19 cellular contexts compared by ENCODE assay signal in the genomic region with DNA sequence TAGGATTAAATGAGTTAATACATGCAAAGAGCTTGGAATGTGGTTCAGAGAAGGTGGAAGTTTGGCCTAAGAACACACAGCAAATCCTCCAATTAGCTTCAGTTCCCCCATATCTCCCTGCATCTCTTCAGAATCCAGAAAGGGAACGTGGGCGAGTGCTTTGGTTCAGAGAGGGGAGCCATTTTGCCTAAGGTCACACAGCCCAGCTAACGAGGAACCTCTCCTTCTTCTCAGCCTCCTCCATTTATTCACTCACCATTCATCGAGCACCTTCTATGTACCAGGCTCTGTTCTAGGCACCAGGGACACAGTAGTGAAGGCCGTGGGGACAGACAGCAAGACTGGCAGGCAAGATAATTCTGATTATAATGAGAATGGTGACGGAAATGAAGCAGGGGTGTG. TPM values are rescaled to one million over a fixed set of nuclear protein-coding genes. Genes with fewer than 3 reads are reported as not detected.
DNase-seq lines count a peak whose midpoint lies in the region; ATAC-seq, FAIRE-seq and TF ChIP-seq lines count a peak whose summit lies in the region.
"Had no signal": no experiment of that assay in that cellular context is flagged by ENCODE, and none has a peak within 500 bp of the region (broad histone marks: within the 10 kb centered on the region; RNA-seq: fewer than 3 reads in every experiment).

No MANE protein-coding gene starts in this region.

- H4K20me1 ChIP-seq in PC-9 (ENCODE audit: insufficient read depth) (peaks cover 4% of the 10 kb centered on the region), HepG2 (ENCODE audit: insufficient read depth, low read length) (peaks cover 15% of the 10 kb centered on the region)

- H3K27ac Mint-ChIP-seq in CD4-positive, alpha-beta T cell, result peak overlapping the region; percentile 26
- H3K27ac Mint-ChIP-seq: activated naive CD8-positive, alpha-beta T cell treated with anti-CD3 and anti-CD28 coated beads for 36 hours; activated T-cell treated with anti-CD3 and anti-CD28 coated beads, Interleukin-2, amount 50 U/mL, for 72 hours; WTC11 had no signal

- POLR2A ChIA-PET in CD4-positive, alpha-beta T cell (lab: Charles Lee), result interaction anchor here (0.8 kb wide), 1 partner anchor 12 kb away, joined by 3 read pairs; no protein-coding TSS in a partner anchor
- POLR2A ChIA-PET in PC-9 (lab: Charles Lee; ENCODE audit: unreplicated experiment) (interaction anchor here (0.6 to 0.7 kb wide), 3 partner anchors 22 to 549 kb away, joined by 4 to 5 read pairs (median 4); no protein-coding TSS in a partner anchor), HepG2 (lab: Yijun Ruan, JAX) (interaction anchor here (0.8 to 6.3 kb wide), 32 partner anchors 16 to 388 kb away, joined by 3 to 98 read pairs (median 10); a partner anchor contains a TSS)

- H3K79me2 ChIP-seq in PC-9 (ENCODE audit: low read depth), result peaks cover 21% of the 10 kb centered on the region
- peaks cover 18% of the 10 kb centered on the region for H3K79me2 ChIP-seq in HepG2 (ENCODE audit: insufficient read depth, low read length)

- peaks cover 17% of the 10 kb centered on the region for H3K27me3 Mint-ChIP-seq in CD4-positive, alpha-beta T cell

- H3K9ac ChIP-seq in HepG2 (ENCODE audit: insufficient read depth, low read depth, low read length), result peak overlapping the region; percentile 97

- TF ChIP-seq EP300 in HepG2 (IDR thresholded peaks at IDR 0.05; ENCODE audit: low read depth in 2 of 2, low read length in 2 of 2), result no peak
- no peak for TF ChIP-seq EP300 in HepG2 (CRISPR knock-in tag; IDR thresholded peaks at IDR 0.05; ENCODE audit: borderline replicate concordance)

- 84% methylated on average over 6 of the region's 6 CpGs for WGBS in HepG2 (ENCODE audit: low lambda C conversion rate)
- 90 to 93% (median 91%) methylated on average over 6 of the region's 6 CpGs for WGBS in psoas muscle, 3 donors

- no peak for TF ChIP-seq POLR2A in HepG2 (IDR thresholded peaks at IDR 0.05; ENCODE audit: insufficient read depth in 1 of 2, low read depth in 2 of 2, low read length in 2 of 2)

- H3K4me1 ChIP-seq in PC-9 (replicated peaks; ENCODE audit: insufficient read depth) (peaks cover 34% of the 10 kb centered on the region), HepG2 (ENCODE audit: insufficient read depth, low read length) (peaks cover 50% of the 10 kb centered on the region), psoas muscle (no peaks in the 10 kb centered on the region)

- peak overlapping the region; percentile 70 for H3K4me3 Mint-ChIP-seq in CD4-positive, alpha-beta T cell
- H3K4me3 Mint-ChIP-seq: activated naive CD8-positive, alpha-beta T cell treated with anti-CD3 and anti-CD28 coated beads for 36 hours; activated T-cell treated with anti-CD3 and anti-CD28 coated beads, Interleukin-2, amount 50 U/mL, for 72 hours had no signal

- H3K9me3 Mint-ChIP-seq in CD4-positive, alpha-beta T cell, result no peaks in the 10 kb centered on the region
- H3K9me3 Mint-ChIP-seq: activated naive CD8-positive, alpha-beta T cell treated with anti-CD3 and anti-CD28 coated beads for 36 hours; activated T-cell treated with anti-CD3 and anti-CD28 coated beads, Interleukin-2, amount 50 U/mL, for 72 hours; T-cell had no signal

- BruUV-seq in PC-9 (replicated peaks; lab: Mats Ljungman, UMichigan), result no TSS peak
- BruUV-seq in HepG2 (replicated peaks; lab: Mats Ljungman, UMichigan), result no TSS peak

- TF ChIP-seq RAD21 in HepG2 (CRISPR knock-in tag; IDR thresholded peaks at IDR 0.05), result no peak

- H3K4me1 Mint-ChIP-seq in CD4-positive, alpha-beta T cell (ENCODE audit: low read depth), result peaks cover 13% of the 10 kb centered on the region

- in situ Hi-C loops in HepG2 (cut with HindIII; ENCODE audit: extremely low pct_ligation_motif_present, low pct_unique_long_range_greater_than_20kb), result loop anchor here (5.0 kb wide), 4 partner anchors 154 to 389 kb away; no protein-coding TSS in a partner anchor

- H3K4me3 ChIP-seq in PC-9 (no peak overlapping the region), HepG2 (replicated peaks in 1 of 3; ENCODE audit: insufficient read depth in 1 of 3, low read depth in 2 of 3, low read length in 3 of 3) (peak overlapping the region in 1 of 3 experiments; percentile 99; a peak in 3 of 6 replicates), psoas muscle (no peak overlapping the region)

- H3K36me3 ChIP-seq in PC-9 (ENCODE audit: low read depth) (peaks cover 11% of the 10 kb centered on the region), HepG2 (replicated peaks in 1 of 2; ENCODE audit: control insufficient read depth in 1 of 2, insufficient read depth in 2 of 2, low read length in 2 of 2) (peaks cover 0 to 8% of the 10 kb centered on the region in 2 experiments; a peak in 2 of 5 replicates), psoas muscle (ENCODE audit: insufficient read depth in 1 of 2, low read depth in 1 of 2) (peaks cover 0 to 10% of the 10 kb centered on the region in 2 donors)

- H3K27me3 ChIP-seq in CD4-positive, alpha-beta T cell (ENCODE audit: control insufficient read depth, insufficient read depth, low read length), result no peaks in the 10 kb centered on the region
- H3K27me3 ChIP-seq in PC-9 (ENCODE audit: insufficient read depth, low read depth), result no peaks in the 10 kb centered on the region
- H3K27me3 ChIP-seq in HepG2 (ENCODE audit: control insufficient read depth in 1 of 2, insufficient read depth in 2 of 2, low read length in 2 of 2), result no peaks in the 10 kb centered on the region; a peak in 1 of 5 replicates
- H3K27me3 ChIP-seq in psoas muscle (ENCODE audit: insufficient read depth in 3 of 3, low read length in 2 of 3), result no peaks in the 10 kb centered on the region

- H2AFZ ChIP-seq in PC-9, result no peak overlapping the region
- H2AFZ ChIP-seq in HepG2 (ENCODE audit: low read length), result no peak overlapping the region

- no peak for ATAC-seq in CD4-positive, alpha-beta T cell (ENCODE audit: poor library complexity)
- ATAC-seq in HepG2 (no peak), psoas muscle (no peak), left colon (no peak), HG02938 (IDR thresholded peaks at IDR 0.05; ENCODE audit: unreplicated experiment) (no peak)
- ATAC-seq: activated T-cell treated with anti-CD3 and anti-CD28 coated beads, Interleukin-2, amount 50 U/mL, for 72 hours; T-cell; WTC11 had no signal

- CTCF ChIA-PET in CD4-positive, alpha-beta T cell (lab: Charles Lee), result interaction anchor here (1.1 to 2.6 kb wide), 3 partner anchors 9 to 387 kb away, joined by 3 to 8 read pairs (median 4); no protein-coding TSS in a partner anchor
- CTCF ChIA-PET in PC-9 (lab: Charles Lee) (no interaction called here), HepG2 (lab: Yijun Ruan, JAX; ENCODE audit: low intra/inter-chr PET ratio, low total read pairs) (interaction anchor here (2.8 to 6.6 kb wide), 2 partner anchors 274 to 392 kb away, joined by 11 to 138 read pairs; no protein-coding TSS in a partner anchor)

- peaks cover 51% of the 10 kb centered on the region for H3F3A ChIP-seq in PC-9 (ENCODE audit: insufficient read depth, low read depth)

- no peaks in the 10 kb centered on the region for H3K9me3 ChIP-seq in CD4-positive, alpha-beta T cell (ENCODE audit: control insufficient read depth, low read length)
- H3K9me3 ChIP-seq in PC-9 (ENCODE audit: insufficient read depth, low read depth) (no peaks in the 10 kb centered on the region), HepG2 (ENCODE audit: low read length) (no peaks in the 10 kb centered on the region), psoas muscle (no peaks in the 10 kb centered on the region)

- FAIRE-seq in HepG2 (lab: Jason Lieb, UNC), result no peak
- FAIRE-seq: keratinocyte had no signal

- H3K9me2 ChIP-seq in PC-9 (ENCODE audit: insufficient read depth), result no peaks in the 10 kb centered on the region

- DNase-seq in CD4-positive, alpha-beta T cell, result no peak
- no peak for DNase-seq in PC-9
- no peak for DNase-seq in HepG2 (ENCODE audit: low spot score)
- DNase-seq in psoas muscle, result no peak
- DNase-seq in left colon, result no peak
- DNase-seq in cerebellum (ENCODE audit: low spot score), result no peak
- DNase-seq: activated naive CD8-positive, alpha-beta T cell treated with anti-CD3 and anti-CD28 coated beads for 36 hours; activated T-cell treated with anti-CD3 and anti-CD28 coated beads, Interleukin-2, amount 50 U/mL, for 72 hours; cortex of kidney; hypothalamus; mesendoderm; NCI-H1417 treated with DMSO at 0.1 percent for 48 hours; NCI-H2171; SHP77 treated with DMSO at 0.1 percent for 48 hours; T-cell had no signal

- H3K36me3 Mint-ChIP-seq in CD4-positive, alpha-beta T cell (ENCODE audit: low read depth), result peaks cover 6% of the 10 kb centered on the region
- H3K36me3 Mint-ChIP-seq: brain, T-cell, WTC11 had no signal

- TF ChIP-seq CTCF in CD4-positive, alpha-beta T cell (IDR thresholded peaks at IDR 0.05), result no peak
- TF ChIP-seq CTCF in PC-9 (conservative IDR thresholded peaks at IDR 0.05) (no peak), HepG2 (CRISPR knock-in tag; IDR thresholded peaks at IDR 0.05) (no peak), psoas muscle (IDR thresholded peaks at IDR 0.05) (no peak)

- H3K27ac ChIP-seq in CD4-positive, alpha-beta T cell (ENCODE audit: low read depth, low read length), result no peak overlapping the region
- peak overlapping the region; percentile 99 for H3K27ac ChIP-seq in PC-9
- H3K27ac ChIP-seq in HepG2 (ENCODE audit: extremely low read length, insufficient read depth, low read length), result peak overlapping the region; percentile 79
- H3K27ac ChIP-seq in psoas muscle, result peak overlapping the region; percentile 97

- peak overlapping the region; percentile 80 for H3K4me2 ChIP-seq in PC-9
- peak overlapping the region; percentile 100 for H3K4me2 ChIP-seq in HepG2 (ENCODE audit: low read depth, low read length)

- intact Hi-C loops in CD4-positive, alpha-beta T cell (cut with DNase I, micrococcal nuclease), result loop anchor here (2.0 to 10.0 kb wide), 3 partner anchors 391 to 567 kb away; a partner anchor contains a TSS
- intact Hi-C loops in PC-9 (cut with micrococcal nuclease; ENCODE audit: unreplicated experiment) (loop anchor here (5.0 kb wide), 1 partner anchor 554 kb away; no protein-coding TSS in a partner anchor), HepG2 (cut with micrococcal nuclease; ENCODE audit: unreplicated experiment) (no loop called here), psoas muscle (cut with DNase I) (loop anchor here (2.0 to 10.0 kb wide), 5 partner anchors 194 to 557 kb away; no protein-coding TSS in a partner anchor), left colon (cut with DNase I, micrococcal nuclease) (loop anchor here (5.0 to 10.0 kb wide), 3 partner anchors 274 to 389 kb away; no protein-coding TSS in a partner anchor)

RNA-seq across cellular contexts. Expression of a gene that starts 2.3 kb away (rescaled TPM):
- total RNA-seq in CD4-positive, alpha-beta T cell, result 10 to 100 TPM; 40.7 to 43.9 TPM
- 112 and 117 TPM in 2 replicates for total RNA-seq in PC-9 (2021)
- total RNA-seq in HepG2 (2016; rRNA removed; fragmentation: Illumina TruSeq; extraction: Trizol), result 12.1 and 18.5 TPM in 2 replicates
- 9.1 and 9.9 TPM in 2 replicates for total RNA-seq in HepG2 (2016; cell fraction: cytosol; rRNA removed; fragmentation: Illumina TruSeq; extraction: Trizol; ENCODE audit: low read depth)
- 11.0 and 17.4 TPM in 2 replicates for total RNA-seq in HepG2 (2016; cell fraction: insoluble cytoplasmic fraction; rRNA removed; fragmentation: Illumina TruSeq; extraction: Trizol)
- total RNA-seq in HepG2 (2016; cell fraction: membrane; rRNA removed; fragmentation: Illumina TruSeq; extraction: Trizol), result 19.9 and 21.0 TPM in 2 replicates
- total RNA-seq in HepG2 (2016; cell fraction: nucleus; rRNA removed; fragmentation: Illumina TruSeq; extraction: Trizol), result 8.1 and 9.8 TPM in 2 replicates
- polyA plus RNA-seq in HepG2 (2011; rRNA removed), result 28.2 and 43.0 TPM in 2 replicates
- 31.3 and 41.1 TPM in 2 replicates for polyA plus RNA-seq in HepG2 (2011; cell fraction: cytosol; rRNA removed)
- 47.8 and 49.8 TPM in 2 replicates for polyA plus RNA-seq in HepG2 (2011; cell fraction: nucleus; rRNA removed)
- 33.9 and 49.4 TPM in 2 replicates for polyA plus RNA-seq in HepG2 (2012)
- polyA plus RNA-seq in HepG2 (2016; cell fraction: cytosol; fragmentation: Illumina TruSeq; extraction: Trizol; ENCODE audit: low read depth), result 8.7 and 9.3 TPM in 2 replicates
- 24.7 and 26.6 TPM in 2 replicates for polyA plus RNA-seq in HepG2 (2016; cell fraction: insoluble cytoplasmic fraction; fragmentation: Illumina TruSeq; extraction: Trizol; ENCODE audit: low read depth)
- 16.8 and 19.0 TPM in 2 replicates for polyA plus RNA-seq in HepG2 (2016; cell fraction: membrane; fragmentation: Illumina TruSeq; extraction: Trizol; ENCODE audit: low read depth)
- polyA plus RNA-seq in HepG2 (2016; cell fraction: nucleus; fragmentation: Illumina TruSeq; extraction: Trizol; ENCODE audit: insufficient read depth, low read depth), result 21.1 and 24.6 TPM in 2 replicates
- polyA minus RNA-seq in HepG2 (2011; rRNA and poly(A)+ RNA removed; ENCODE audit: low replicate concordance), result 12.1 and 28.5 TPM in 2 replicates
- polyA minus RNA-seq in HepG2 (2011; cell fraction: cytosol; rRNA and poly(A)+ RNA removed), result 56.9 and 63.6 TPM in 2 replicates
- polyA minus RNA-seq in HepG2 (2011; cell fraction: nucleus; rRNA and poly(A)+ RNA removed), result 21.4 and 26.7 TPM in 2 replicates
- total RNA-seq in psoas muscle, result 100 to 1,000 TPM; 144 to 445 (median 283) TPM
- 100 to 1,000 TPM in 1 of 3 donors, 10 to 100 TPM in 2; 38.7 to 125 (median 83.2) TPM for polyA plus RNA-seq in psoas muscle
- 10 to 100 TPM; 30.2 to 42.7 TPM for total RNA-seq in left colon
- total RNA-seq in cerebellum, result 1.7 TPM

RNA-seq across cellular contexts. Expression of a gene that starts 34.8 kb away (rescaled TPM):
- total RNA-seq in CD4-positive, alpha-beta T cell, result 10 to 100 TPM; 21.3 to 21.9 TPM
- 34.8 and 37.7 TPM in 2 replicates for total RNA-seq in PC-9 (2021)
- total RNA-seq in HepG2 (2016; rRNA removed; fragmentation: Illumina TruSeq; extraction: Trizol), result 21.4 and 30.5 TPM in 2 replicates
- 17.9 and 19.8 TPM in 2 replicates for total RNA-seq in HepG2 (2016; cell fraction: cytosol; rRNA removed; fragmentation: Illumina TruSeq; extraction: Trizol; ENCODE audit: low read depth)
- total RNA-seq in HepG2 (2016; cell fraction: insoluble cytoplasmic fraction; rRNA removed; fragmentation: Illumina TruSeq; extraction: Trizol), result 16.4 and 29.4 TPM in 2 replicates
- 40.2 and 46.0 TPM in 2 replicates for total RNA-seq in HepG2 (2016; cell fraction: membrane; rRNA removed; fragmentation: Illumina TruSeq; extraction: Trizol)
- 19.8 and 24.1 TPM in 2 replicates for total RNA-seq in HepG2 (2016; cell fraction: nucleus; rRNA removed; fragmentation: Illumina TruSeq; extraction: Trizol)
- polyA plus RNA-seq in HepG2 (2011; rRNA removed), result 93.9 and 105 TPM in 2 replicates
- 58.6 and 81.5 TPM in 2 replicates for polyA plus RNA-seq in HepG2 (2011; cell fraction: cytosol; rRNA removed)
- polyA plus RNA-seq in HepG2 (2011; cell fraction: nucleus; rRNA removed), result 45.3 and 46.9 TPM in 2 replicates
- polyA plus RNA-seq in HepG2 (2012), result 29.0 and 44.1 TPM in 2 replicates
- 31.6 and 35.7 TPM in 2 replicates for polyA plus RNA-seq in HepG2 (2016; cell fraction: cytosol; fragmentation: Illumina TruSeq; extraction: Trizol; ENCODE audit: low read depth)
- 33.1 and 37.1 TPM in 2 replicates for polyA plus RNA-seq in HepG2 (2016; cell fraction: insoluble cytoplasmic fraction; fragmentation: Illumina TruSeq; extraction: Trizol; ENCODE audit: low read depth)
- 65.7 and 67.3 TPM in 2 replicates for polyA plus RNA-seq in HepG2 (2016; cell fraction: membrane; fragmentation: Illumina TruSeq; extraction: Trizol; ENCODE audit: low read depth)
- 60.4 and 64.9 TPM in 2 replicates for polyA plus RNA-seq in HepG2 (2016; cell fraction: nucleus; fragmentation: Illumina TruSeq; extraction: Trizol; ENCODE audit: insufficient read depth, low read depth)
- polyA minus RNA-seq in HepG2 (2011; rRNA and poly(A)+ RNA removed; ENCODE audit: low replicate concordance), result 171 and 190 TPM in 2 replicates
- polyA minus RNA-seq in HepG2 (2011; cell fraction: cytosol; rRNA and poly(A)+ RNA removed), result 44.9 and 49.0 TPM in 2 replicates
- 12.5 and 14.5 TPM in 2 replicates for polyA minus RNA-seq in HepG2 (2011; cell fraction: nucleus; rRNA and poly(A)+ RNA removed)
- 10 to 100 TPM; 17.5 to 59.2 (median 35.0) TPM for total RNA-seq in psoas muscle
- 10 to 100 TPM; 23.8 to 55.1 (median 49.2) TPM for polyA plus RNA-seq in psoas muscle
- total RNA-seq in left colon, result 10 to 100 TPM; 21.4 to 29.6 TPM
- 8.6 TPM for total RNA-seq in cerebellum
